ENCODE assay signal across 8 cellular contexts in the genomic region with DNA sequence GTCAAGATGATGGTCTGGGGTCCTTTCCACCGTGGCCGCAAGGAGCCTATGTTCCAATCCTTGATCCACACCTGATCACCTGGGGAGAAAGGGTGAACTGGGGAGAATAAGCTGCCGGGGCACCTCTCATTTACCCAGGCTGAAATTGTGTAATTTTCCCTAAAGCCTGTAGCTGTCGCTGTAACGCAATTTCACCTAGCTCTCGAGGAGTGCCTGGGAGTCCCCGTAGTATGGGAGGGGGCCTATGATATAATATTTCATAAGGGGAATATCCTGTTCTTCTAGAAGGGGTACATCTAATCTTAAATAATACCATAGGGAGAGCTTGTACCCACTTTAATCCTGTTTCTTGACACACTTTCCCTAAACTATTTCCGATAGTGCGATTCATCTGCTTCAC. TPM values are rescaled to one million over a fixed set of nuclear protein-coding genes. Genes with fewer than 3 reads are reported as not detected.
DNase-seq lines count a peak whose midpoint lies in the region; TF ChIP-seq lines count a peak whose summit lies in the region.
"Not testable (repeated sequence)": the region's sequence is repeated elsewhere in the genome, so short reads cannot be mapped to it uniquely, and the experiment has no call there.

No MANE protein-coding gene starts in this region.

- H3K9me2 ChIP-seq in Loucy (replicated peaks; ENCODE audit: low read depth, low read length); SK-N-SH: not testable (repeated sequence)

- CTCF ChIA-PET in SK-N-SH (lab: Yijun Ruan, JAX), result not testable (repeated sequence)

- not testable (repeated sequence) for H3K27ac ChIP-seq in SK-N-SH (ENCODE audit: low read depth in 2 of 2, low read length in 1 of 2); liver (ENCODE audit: low read depth in 1 of 2, low read length in 2 of 2); smooth muscle cell (ENCODE audit: low read depth)

- not testable (repeated sequence) for H3K4me1 ChIP-seq in Loucy (ENCODE audit: insufficient read depth, low read length, poor library complexity, severe bottlenecking); SK-N-SH (ENCODE audit: control insufficient read depth in 1 of 2, insufficient read depth in 2 of 2, low read depth in 1 of 2, low read length in 1 of 2); liver (ENCODE audit: control insufficient read depth in 4 of 4, insufficient read depth in 4 of 4, low read length in 3 of 4); smooth muscle cell (ENCODE audit: low read depth)

- not testable (repeated sequence) for H3K36me3 ChIP-seq in Loucy (ENCODE audit: insufficient read depth, low read length); SK-N-SH (replicated peaks in 1 of 2; ENCODE audit: control insufficient read depth in 1 of 2, insufficient read depth in 2 of 2, low read length in 1 of 2); liver (ENCODE audit: control insufficient read depth in 4 of 4, insufficient read depth in 3 of 4, low read depth in 1 of 4, low read length in 3 of 4); smooth muscle cell (ENCODE audit: low read depth)

- H3K4me3 ChIP-seq in AG10803 (ENCODE audit: low read length); Loucy (ENCODE audit: low read length, poor library complexity, severe bottlenecking); SK-N-SH (ENCODE audit: low read depth in 2 of 2, low read length in 1 of 2); cardiac fibroblast (replicated peaks in 1 of 2; ENCODE audit: low read depth in 2 of 2, low read length in 2 of 2); fibroblast of the aortic adventitia (ENCODE audit: low read depth, low read length); liver (ENCODE audit: low read depth in 1 of 3, low read length in 3 of 3); smooth muscle cell: not testable (repeated sequence)

- not testable (repeated sequence) for H2AFZ ChIP-seq in Loucy (ENCODE audit: low read length); SK-N-SH (ENCODE audit: low read depth); smooth muscle cell (ENCODE audit: low read depth)

- TF ChIP-seq EP300 in SK-N-SH (IDR thresholded peaks at IDR 0.05; ENCODE audit: borderline replicate concordance in 1 of 2, low read depth in 1 of 2, low read length in 1 of 2), result not testable (repeated sequence)

- TF ChIP-seq RAD21 in SK-N-SH (IDR thresholded peaks at IDR 0.05; ENCODE audit: low read length), result 0 out of 2 replicates have a peak, but pooled peaks have one; percentile 12
- peak; percentile 60 to 62 for TF ChIP-seq RAD21 in liver (IDR thresholded peaks at IDR 0.05)

- not testable (repeated sequence) for H4K20me1 ChIP-seq in Loucy (ENCODE audit: insufficient read depth, low read length, poor library complexity, severe bottlenecking); SK-N-SH (ENCODE audit: insufficient read depth); smooth muscle cell (ENCODE audit: low read depth)

- not testable (repeated sequence) for DNase-seq in AG10803 (ENCODE audit: low read depth); SK-N-SH; fibroblast of the aortic adventitia (ENCODE audit: low read depth); smooth muscle cell (lab: John Stamatoyannopoulos, UW; ENCODE audit: unreplicated experiment)
- peak; percentile 10 to 12 for DNase-seq in cardiac fibroblast (ENCODE audit: low read depth in 2 of 2)

- H3K79me2 ChIP-seq in Loucy (ENCODE audit: insufficient read depth, low read length); SK-N-SH (ENCODE audit: insufficient read depth); smooth muscle cell (ENCODE audit: low read depth): not testable (repeated sequence)

- not testable (repeated sequence) for H3K27me3 ChIP-seq in Loucy (ENCODE audit: insufficient read depth, low read length, poor library complexity, severe bottlenecking); liver (ENCODE audit: control insufficient read depth in 4 of 4, insufficient read depth in 4 of 4, low read length in 3 of 4); smooth muscle cell (ENCODE audit: low read depth)
- peaks cover 13% of the 10 kb centered on the region for H3K27me3 ChIP-seq in SK-N-SH (ENCODE audit: insufficient read depth)

- not testable (repeated sequence) for H3K9ac ChIP-seq in Loucy (ENCODE audit: low read depth, low read length, poor library complexity, severe bottlenecking); SK-N-SH; liver (ENCODE audit: low read depth in 1 of 2, low read length in 2 of 2); smooth muscle cell (ENCODE audit: low read depth)

- 42% methylated on average over 9 of the region's 9 CpGs for WGBS in SK-N-SH (ENCODE audit: low lambda C conversion rate)
- WGBS in liver, result 34% methylated on average over 9 of the region's 9 CpGs
- 56% methylated on average over 9 of the region's 9 CpGs for WGBS in smooth muscle cell (ENCODE audit: low lambda C conversion rate)

- POLR2A ChIA-PET in SK-N-SH (lab: Yijun Ruan, JAX), result not testable (repeated sequence)

- H3K9me3 ChIP-seq in Loucy (ENCODE audit: insufficient read depth, low read depth, low read length); SK-N-SH; liver (ENCODE audit: control insufficient read depth in 4 of 4, low read length in 3 of 4); smooth muscle cell (replicated peaks; ENCODE audit: low read depth): not testable (repeated sequence)

- H3F3A ChIP-seq in Loucy (ENCODE audit: low read depth); SK-N-SH (replicated peaks; ENCODE audit: insufficient read depth); smooth muscle cell (ENCODE audit: low read depth): not testable (repeated sequence)

- not testable (repeated sequence) for H3K4me2 ChIP-seq in Loucy (ENCODE audit: low read depth, low read length, poor library complexity, severe bottlenecking); SK-N-SH; smooth muscle cell

- TF ChIP-seq CTCF in AG10803 (conservative IDR thresholded peaks at IDR 0.05; ENCODE audit: low read length) (peak; percentile 47), GM12872 (IDR thresholded peaks at IDR 0.05; ENCODE audit: insufficient read depth, low read depth, low read length) (peak; percentile 62; the same call in 2 of the 3 replicates), Loucy (conservative IDR thresholded peaks at IDR 0.05; ENCODE audit: low read length) (peak; percentile 41), SK-N-SH (IDR thresholded peaks at IDR 0.05) (peak; percentile 34), cardiac fibroblast (IDR thresholded peaks at IDR 0.05; ENCODE audit: low read depth, low read length) (peak; percentile 42), fibroblast of the aortic adventitia (IDR thresholded peaks at IDR 0.05; ENCODE audit: insufficient read depth, low read length) (peak; percentile 41), liver (IDR thresholded peaks at IDR 0.05; ENCODE audit: low read depth, low read length, missing input control) (peak; percentile 36), smooth muscle cell (IDR thresholded peaks at IDR 0.05; ENCODE audit: borderline replicate concordance, insufficient read depth, poor library complexity, severe bottlenecking) (peak; percentile 26)

RNA-seq across cellular contexts. Expression of gene GPKOW, which starts 18.7 kb away (rescaled TPM):
- polyA plus RNA-seq in SK-N-SH (2012; rRNA removed) (33.6 and 36.7 TPM in 2 replicates), liver (10 to 100 TPM in 1 of 2 donors, 1 to 10 TPM in 1; 7.7 to 12.0 TPM), smooth muscle cell (32.0 and 32.4 TPM in 2 replicates)
- 24.3 and 30.6 TPM in 2 replicates for polyA plus RNA-seq in SK-N-SH (2012; cell fraction: cytosol; rRNA removed)
- polyA plus RNA-seq in SK-N-SH (2012; cell fraction: nucleus; rRNA removed), result 23.9 and 24.3 TPM in 2 replicates
- total RNA-seq in fibroblast of the aortic adventitia (ENCODE audit: low replicate concordance) (12.5 and 18.2 TPM in 2 replicates), liver (10 to 100 TPM in 1 of 2 donors, 1 to 10 TPM in 1; 9.5 to 13.8 TPM), smooth muscle cell (15.5 and 28.0 TPM in 2 replicates)

RNA-seq across cellular contexts. Expression of gene MAGIX, which starts 20.3 kb away (rescaled TPM):
- polyA plus RNA-seq in SK-N-SH (2012; rRNA removed) (0.78 and 1.1 TPM in 2 replicates), liver (10 to 100 TPM in 1 of 2 donors, 1 to 10 TPM in 1; 8.8 to 10.8 TPM), smooth muscle cell (3.8 and 6.9 TPM in 2 replicates)
- 0.32 and 0.62 TPM in 2 replicates for polyA plus RNA-seq in SK-N-SH (2012; cell fraction: cytosol; rRNA removed)
- 2.6 and 3.1 TPM in 2 replicates for polyA plus RNA-seq in SK-N-SH (2012; cell fraction: nucleus; rRNA removed)
- total RNA-seq in fibroblast of the aortic adventitia (ENCODE audit: low replicate concordance) (1.7 and 2.9 TPM in 2 replicates), liver (1 to 10 TPM; 2.9 to 6.9 TPM), smooth muscle cell (0.45 and 1.3 TPM in 2 replicates)

RNA-seq across cellular contexts. Expression of gene PLP2, which starts 29.4 kb away (rescaled TPM):
- polyA plus RNA-seq in SK-N-SH (2012; rRNA removed), result 95.7 and 146 TPM in 2 replicates
- polyA plus RNA-seq in SK-N-SH (2012; cell fraction: cytosol; rRNA removed), result 115 and 135 TPM in 2 replicates
- polyA plus RNA-seq in SK-N-SH (2012; cell fraction: nucleus; rRNA removed), result 31.3 and 37.4 TPM in 2 replicates
- 8.7 and 93.2 TPM in 2 replicates for total RNA-seq in fibroblast of the aortic adventitia (ENCODE audit: low replicate concordance)
- total RNA-seq in liver, result 1 to 10 TPM; 2.4 to 6.7 TPM
- 10 to 100 TPM; 22.6 to 24.5 TPM for polyA plus RNA-seq in liver
- total RNA-seq in smooth muscle cell, result 114 and 190 TPM in 2 replicates
- 237 and 295 TPM in 2 replicates for polyA plus RNA-seq in smooth muscle cell

RNA-seq across cellular contexts. Expression of gene PRICKLE3, which starts 43.9 kb away (rescaled TPM):
- polyA plus RNA-seq in SK-N-SH (2012; rRNA removed), result 0.07 TPM in 1 of 2 replicates, not detected in the other
- polyA plus RNA-seq in SK-N-SH (2012; cell fraction: cytosol; rRNA removed), result not detected in 2 replicates
- 0.05 TPM in 1 of 2 replicates, not detected in the other for polyA plus RNA-seq in SK-N-SH (2012; cell fraction: nucleus; rRNA removed)
- total RNA-seq in fibroblast of the aortic adventitia (ENCODE audit: low replicate concordance), result 2.9 and 5.0 TPM in 2 replicates
- 1 to 10 TPM; 2.5 to 6.5 TPM for total RNA-seq in liver
- 1 to 10 TPM; 2.1 to 3.3 TPM for polyA plus RNA-seq in liver
- 3.5 and 11.3 TPM in 2 replicates for total RNA-seq in smooth muscle cell
- 11.5 and 14.5 TPM in 2 replicates for polyA plus RNA-seq in smooth muscle cell

RNA-seq across cellular contexts. Expression of gene SYP, which starts 57.7 kb away (rescaled TPM):
- polyA plus RNA-seq in SK-N-SH (2012; rRNA removed), result 0.76 and 0.93 TPM in 2 replicates
- polyA plus RNA-seq in SK-N-SH (2012; cell fraction: cytosol; rRNA removed), result 0.90 and 1.6 TPM in 2 replicates
- 1.3 and 1.5 TPM in 2 replicates for polyA plus RNA-seq in SK-N-SH (2012; cell fraction: nucleus; rRNA removed)
- 0.16 and 0.18 TPM in 2 replicates for total RNA-seq in fibroblast of the aortic adventitia (ENCODE audit: low replicate concordance)
- under 1 TPM; 0.61 to 0.67 TPM for total RNA-seq in liver
- under 1 TPM; 0.30 to 0.33 TPM for polyA plus RNA-seq in liver
- total RNA-seq in smooth muscle cell, result not detected in 2 replicates
- polyA plus RNA-seq in smooth muscle cell, result 0.28 TPM in 1 of 2 replicates, not detected in the other
